ENCODE assay signal across 8 cellular contexts in the genomic region with DNA sequence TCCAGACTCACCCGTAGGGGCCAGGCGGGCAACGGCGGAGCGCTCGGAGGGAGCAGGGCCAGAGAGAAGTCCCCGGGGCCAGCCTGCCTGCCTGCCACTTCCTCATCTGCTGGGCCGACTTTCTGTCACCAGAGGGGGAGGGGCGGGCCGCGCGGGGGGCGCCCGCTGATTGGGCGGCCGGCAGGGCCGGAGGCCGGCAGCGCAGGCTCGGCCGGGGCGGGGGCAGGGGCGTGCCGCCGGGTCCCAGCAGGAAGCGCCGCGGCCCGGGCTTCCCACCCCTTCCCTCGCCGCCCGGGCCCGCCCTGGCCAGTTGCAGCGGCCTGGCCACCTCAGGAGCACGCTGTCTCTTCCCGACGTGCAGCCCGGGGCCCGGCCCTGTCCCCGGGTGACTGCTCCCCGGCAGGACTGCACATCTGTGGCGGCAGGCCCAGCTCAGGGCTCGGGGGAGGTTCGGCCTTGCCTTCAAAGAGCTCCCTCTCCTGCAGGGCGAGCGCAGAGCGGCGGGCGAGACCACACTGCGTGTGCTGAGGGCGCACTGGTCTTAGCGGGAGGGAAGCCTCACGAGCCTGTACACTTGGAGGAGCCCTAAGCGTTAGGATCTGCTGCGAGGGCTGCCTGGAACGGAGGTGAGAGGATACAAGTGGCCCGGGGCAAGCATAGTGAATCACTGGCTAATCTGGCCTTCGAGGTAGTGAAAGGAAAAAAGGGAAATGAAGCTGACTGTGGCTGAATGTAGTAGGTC. TPM values are rescaled to one million over a fixed set of nuclear protein-coding genes. Genes with fewer than 3 reads are reported as not detected.
DNase-seq lines count a peak whose midpoint lies in the region; ATAC-seq and TF ChIP-seq lines count a peak whose summit lies in the region.

TSS of gene ELOVL1 (minus strand) at position 108 of the 742 bp plus-strand sequence. CDS start 2,402 bp downstream, outside the sequence.

- peaks cover 23% of the 10 kb centered on the region for H3K4me1 Mint-ChIP-seq in WTC11

- no peak for TF ChIP-seq CTCF in WTC11 (IDR thresholded peaks at IDR 0.05)
- TF ChIP-seq CTCF in cardiac fibroblast (IDR thresholded peaks at IDR 0.05; ENCODE audit: low read depth, low read length), result peak; percentile 31

- peaks cover 15% of the 10 kb centered on the region for H3K36me3 Mint-ChIP-seq in WTC11

- DNase-seq in AG08395 (ENCODE audit: low spot score), result peak; percentile 97
- peak; percentile 85 for DNase-seq in NCI-H226
- DNase-seq in WTC11 (ENCODE audit: low spot score), result peak; percentile 90
- peak; percentile 82 to 88 for DNase-seq in cardiac fibroblast (ENCODE audit: low read depth in 2 of 2)
- peak; percentile 96 for DNase-seq in islet precursor cell
- DNase-seq in stimulated activated CD4-positive, alpha-beta T cell treated with anti-CD3 and anti-CD28 coated beads, Interleukin-12 subunit alpha, Interleukin-12 subunit beta, amount 100 ng/mL, for 48 hours (ENCODE audit: low read depth in 2 of 3, low spot score in 1 of 3), result peak; percentile 77 to 91 (median 84)

- peak within 1 kb of the TSS; percentile 97 for H3K27ac Mint-ChIP-seq in WTC11

- H3K9me3 Mint-ChIP-seq in WTC11, result no peaks in the 10 kb centered on the region

- ATAC-seq in GM18907 (IDR thresholded peaks at IDR 0.05; ENCODE audit: unreplicated experiment), result peak; percentile 72
- ATAC-seq in HG03139 (IDR thresholded peaks at IDR 0.05; ENCODE audit: unreplicated experiment), result peak; percentile 63
- peak; percentile 74 for ATAC-seq in WTC11

- POLR2A ChIA-PET in WTC11 (lab: Charles Lee), result interaction anchor here (0.5 to 2.1 kb wide), 6 partner anchors 9 to 98 kb away, joined by 3 to 17 read pairs (median 4); partner anchors contain the start of genes CDC20, MED8, SZT2 and TMEM125

- H3K27me3 Mint-ChIP-seq in WTC11 (ENCODE audit: low read depth), result no peaks in the 10 kb centered on the region

- peak within 1 kb of the TSS; percentile 75 to 83 for H3K4me3 ChIP-seq in cardiac fibroblast (replicated peaks in 1 of 2; ENCODE audit: low read depth in 2 of 2, low read length in 2 of 2)

- H3K4me3 Mint-ChIP-seq in WTC11, result peak within 1 kb of the TSS; percentile 81

- CTCF ChIA-PET in WTC11 (lab: Charles Lee), result interaction anchor here (1.3 to 2.5 kb wide), 5 partner anchors 10 to 82 kb away, joined by 4 to 23 read pairs (median 7); partner anchors contain the start of genes C1orf210, CDC20, MED8 and SZT2

TF ChIP-seq in WTC11, 78 proteins besides CTCF, POLR2A, EP300 and RAD21 (continues in another document):
- TF ChIP-seq, protein P1, sequence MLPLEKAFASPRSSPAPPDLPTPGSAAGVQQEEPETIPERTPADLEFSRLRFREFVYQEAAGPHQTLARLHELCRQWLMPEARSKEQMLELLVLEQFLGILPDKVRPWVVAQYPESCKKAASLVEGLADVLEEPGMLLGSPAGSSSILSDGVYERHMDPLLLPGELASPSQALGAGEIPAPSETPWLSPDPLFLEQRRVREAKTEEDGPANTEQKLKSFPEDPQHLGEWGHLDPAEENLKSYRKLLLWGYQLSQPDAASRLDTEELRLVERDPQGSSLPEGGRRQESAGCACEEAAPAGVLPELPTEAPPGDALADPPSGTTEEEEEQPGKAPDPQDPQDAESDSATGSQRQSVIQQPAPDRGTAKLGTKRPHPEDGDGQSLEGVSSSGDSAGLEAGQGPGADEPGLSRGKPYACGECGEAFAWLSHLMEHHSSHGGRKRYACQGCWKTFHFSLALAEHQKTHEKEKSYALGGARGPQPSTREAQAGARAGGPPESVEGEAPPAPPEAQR (CRISPR knock-in tag; IDR thresholded peaks at IDR 0.05), result no peak
- TF ChIP-seq, protein P2, sequence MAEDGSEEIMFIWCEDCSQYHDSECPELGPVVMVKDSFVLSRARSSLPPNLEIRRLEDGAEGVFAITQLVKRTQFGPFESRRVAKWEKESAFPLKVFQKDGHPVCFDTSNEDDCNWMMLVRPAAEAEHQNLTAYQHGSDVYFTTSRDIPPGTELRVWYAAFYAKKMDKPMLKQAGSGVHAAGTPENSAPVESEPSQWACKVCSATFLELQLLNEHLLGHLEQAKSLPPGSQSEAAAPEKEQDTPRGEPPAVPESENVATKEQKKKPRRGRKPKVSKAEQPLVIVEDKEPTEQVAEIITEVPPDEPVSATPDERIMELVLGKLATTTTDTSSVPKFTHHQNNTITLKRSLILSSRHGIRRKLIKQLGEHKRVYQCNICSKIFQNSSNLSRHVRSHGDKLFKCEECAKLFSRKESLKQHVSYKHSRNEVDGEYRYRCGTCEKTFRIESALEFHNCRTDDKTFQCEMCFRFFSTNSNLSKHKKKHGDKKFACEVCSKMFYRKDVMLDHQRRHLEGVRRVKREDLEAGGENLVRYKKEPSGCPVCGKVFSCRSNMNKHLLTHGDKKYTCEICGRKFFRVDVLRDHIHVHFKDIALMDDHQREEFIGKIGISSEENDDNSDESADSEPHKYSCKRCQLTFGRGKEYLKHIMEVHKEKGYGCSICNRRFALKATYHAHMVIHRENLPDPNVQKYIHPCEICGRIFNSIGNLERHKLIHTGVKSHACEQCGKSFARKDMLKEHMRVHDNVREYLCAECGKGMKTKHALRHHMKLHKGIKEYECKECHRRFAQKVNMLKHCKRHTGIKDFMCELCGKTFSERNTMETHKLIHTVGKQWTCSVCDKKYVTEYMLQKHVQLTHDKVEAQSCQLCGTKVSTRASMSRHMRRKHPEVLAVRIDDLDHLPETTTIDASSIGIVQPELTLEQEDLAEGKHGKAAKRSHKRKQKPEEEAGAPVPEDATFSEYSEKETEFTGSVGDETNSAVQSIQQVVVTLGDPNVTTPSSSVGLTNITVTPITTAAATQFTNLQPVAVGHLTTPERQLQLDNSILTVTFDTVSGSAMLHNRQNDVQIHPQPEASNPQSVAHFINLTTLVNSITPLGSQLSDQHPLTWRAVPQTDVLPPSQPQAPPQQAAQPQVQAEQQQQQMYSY (CRISPR knock-in tag; IDR thresholded peaks at IDR 0.05), result no peak
- no peak; the same call in 1 of the 2 replicates for TF ChIP-seq RELA (CRISPR knock-in tag; IDR thresholded peaks at IDR 0.05; ENCODE audit: borderline replicate concordance)
- TF ChIP-seq, protein P3, sequence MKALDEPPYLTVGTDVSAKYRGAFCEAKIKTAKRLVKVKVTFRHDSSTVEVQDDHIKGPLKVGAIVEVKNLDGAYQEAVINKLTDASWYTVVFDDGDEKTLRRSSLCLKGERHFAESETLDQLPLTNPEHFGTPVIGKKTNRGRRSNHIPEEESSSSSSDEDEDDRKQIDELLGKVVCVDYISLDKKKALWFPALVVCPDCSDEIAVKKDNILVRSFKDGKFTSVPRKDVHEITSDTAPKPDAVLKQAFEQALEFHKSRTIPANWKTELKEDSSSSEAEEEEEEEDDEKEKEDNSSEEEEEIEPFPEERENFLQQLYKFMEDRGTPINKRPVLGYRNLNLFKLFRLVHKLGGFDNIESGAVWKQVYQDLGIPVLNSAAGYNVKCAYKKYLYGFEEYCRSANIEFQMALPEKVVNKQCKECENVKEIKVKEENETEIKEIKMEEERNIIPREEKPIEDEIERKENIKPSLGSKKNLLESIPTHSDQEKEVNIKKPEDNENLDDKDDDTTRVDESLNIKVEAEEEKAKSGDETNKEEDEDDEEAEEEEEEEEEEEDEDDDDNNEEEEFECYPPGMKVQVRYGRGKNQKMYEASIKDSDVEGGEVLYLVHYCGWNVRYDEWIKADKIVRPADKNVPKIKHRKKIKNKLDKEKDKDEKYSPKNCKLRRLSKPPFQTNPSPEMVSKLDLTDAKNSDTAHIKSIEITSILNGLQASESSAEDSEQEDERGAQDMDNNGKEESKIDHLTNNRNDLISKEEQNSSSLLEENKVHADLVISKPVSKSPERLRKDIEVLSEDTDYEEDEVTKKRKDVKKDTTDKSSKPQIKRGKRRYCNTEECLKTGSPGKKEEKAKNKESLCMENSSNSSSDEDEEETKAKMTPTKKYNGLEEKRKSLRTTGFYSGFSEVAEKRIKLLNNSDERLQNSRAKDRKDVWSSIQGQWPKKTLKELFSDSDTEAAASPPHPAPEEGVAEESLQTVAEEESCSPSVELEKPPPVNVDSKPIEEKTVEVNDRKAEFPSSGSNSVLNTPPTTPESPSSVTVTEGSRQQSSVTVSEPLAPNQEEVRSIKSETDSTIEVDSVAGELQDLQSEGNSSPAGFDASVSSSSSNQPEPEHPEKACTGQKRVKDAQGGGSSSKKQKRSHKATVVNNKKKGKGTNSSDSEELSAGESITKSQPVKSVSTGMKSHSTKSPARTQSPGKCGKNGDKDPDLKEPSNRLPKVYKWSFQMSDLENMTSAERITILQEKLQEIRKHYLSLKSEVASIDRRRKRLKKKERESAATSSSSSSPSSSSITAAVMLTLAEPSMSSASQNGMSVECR (CRISPR knock-in tag; IDR thresholded peaks at IDR 0.05; ENCODE audit: borderline replicate concordance), result peak; percentile 69; the same call in 1 of the 2 replicates
- TF ChIP-seq ZNF532 (CRISPR knock-in tag; IDR thresholded peaks at IDR 0.05; ENCODE audit: borderline replicate concordance), result no peak

RNA-seq across cellular contexts. Expression of gene ELOVL1, which starts in this region (rescaled TPM):
- total RNA-seq in WTC11 (2021), result 22.6 to 26.6 TPM (median 24.1 TPM) in 3 replicates

Comparison
In these comparisons a context has a peak if more than half of its experiments do, and no peak if none do; other contexts are left out.
1. Peak in every context shown above with its lines: DNase-seq, ATAC-seq and H3K4me3 ChIP-seq.